ENCODE assay signal across 28 cellular contexts in genomic region chr2:174994381-174994780, GRCh38.
"Had no signal": no experiment of that assay in that cellular context is flagged by ENCODE, and none has a peak within 500 bp of the region (broad histone marks: within the 10 kb centered on the region; RNA-seq: fewer than 3 reads in every experiment).

No MANE protein-coding gene starts in this region.

- H3K4me1 Mint-ChIP-seq: stimulated activated effector memory CD8-positive, alpha-beta T cell treated with anti-CD3 and anti-CD28 coated beads, Interleukin-12 subunit alpha, Interleukin-12 subunit beta, amount 100 ng/mL, for 72 hours; stimulated activated memory B cell treated with anti-CD40 and anti-IgM and Interleukin-4, amounts not matched to agents 10 μg/mL and 1 μg/mL and 100 μg/mL, for 72 hours had no signal

- H3K4me3 ChIP-seq: stomach, suprapubic skin, testis, thoracic aorta, thyroid gland, tibial artery, tibial nerve, transverse colon, upper lobe of left lung, upper lobe of right lung, uterus, vagina had no signal

- H3K4me1 ChIP-seq: testis, upper lobe of right lung, uterus had no signal

- H3K36me3 ChIP-seq: stomach, suprapubic skin, thoracic aorta, thyroid gland, tibial artery, tibial nerve, transverse colon, upper lobe of left lung, upper lobe of right lung, uterus, vagina had no signal

- H3K4me3 Mint-ChIP-seq: stimulated activated effector memory CD8-positive, alpha-beta T cell treated with anti-CD3 and anti-CD28 coated beads, Interleukin-12 subunit alpha, Interleukin-12 subunit beta, amount 100 ng/mL, for 72 hours; stimulated activated memory B cell treated with anti-CD40 and anti-IgM and Interleukin-4, amounts not matched to agents 10 μg/mL and 1 μg/mL and 100 μg/mL, for 72 hours; stimulated activated naive B cell treated with anti-CD40 and anti-IgM and Interleukin-4, amounts not matched to agents 10 μg/mL and 1 μg/mL and 100 μg/mL, for 72 hours; stimulated activated naive CD8-positive, alpha-beta T cell treated with anti-CD3 and anti-CD28 coated beads, Interleukin-15, amount 100 ng/mL, for 72 hours; stimulated activated naive CD8-positive, alpha-beta T cell treated with anti-CD3 and anti-CD28 coated beads, Interleukin-15, Interleukin-2, amounts not matched to agents 100 ng/mL and 50 ng/mL, for 24 hours; type B pancreatic cell had no signal

- H3K9me3 ChIP-seq: stomach, suprapubic skin, testis, thoracic aorta, thyroid gland, tibial artery, tibial nerve, transverse colon, upper lobe of left lung, upper lobe of right lung, uterus, vagina had no signal

- H3K27ac ChIP-seq: stomach, suprapubic skin, testis, thoracic aorta, thyroid gland, tibial artery, tibial nerve, transverse colon, upper lobe of left lung, upper lobe of right lung, uterus, vagina had no signal

- H3K27ac Mint-ChIP-seq: stimulated activated effector memory CD8-positive, alpha-beta T cell treated with anti-CD3 and anti-CD28 coated beads, Interleukin-12 subunit alpha, Interleukin-12 subunit beta, amount 100 ng/mL, for 72 hours; stimulated activated memory B cell treated with anti-CD40 and anti-IgM and Interleukin-4, amounts not matched to agents 10 μg/mL and 1 μg/mL and 100 μg/mL, for 72 hours; stimulated activated naive B cell treated with anti-CD40 and anti-IgM and Interleukin-4, amounts not matched to agents 10 μg/mL and 1 μg/mL and 100 μg/mL, for 72 hours; stimulated activated naive CD8-positive, alpha-beta T cell treated with anti-CD3 and anti-CD28 coated beads, Interleukin-15, amount 100 ng/mL, for 72 hours; stimulated activated naive CD8-positive, alpha-beta T cell treated with anti-CD3 and anti-CD28 coated beads, Interleukin-15, Interleukin-2, amounts not matched to agents 100 ng/mL and 50 ng/mL, for 24 hours; type B pancreatic cell had no signal

- H3K27me3 Mint-ChIP-seq: stimulated activated memory B cell treated with anti-CD40 and anti-IgM and Interleukin-4, amounts not matched to agents 10 μg/mL and 1 μg/mL and 100 μg/mL, for 72 hours; type B pancreatic cell had no signal

- DNase-seq: stimulated activated CD4-positive, alpha-beta T cell treated with anti-CD3 and anti-CD28 coated beads, Interleukin-2, amount 100 ng/mL, for 48 hours; stimulated activated CD4-positive, alpha-beta T cell treated with anti-CD3 and anti-CD28 coated beads, Interleukin-4, amount 100 ng/mL, for 1 hour; stimulated activated CD4-positive, alpha-beta T cell treated with anti-CD3 and anti-CD28 coated beads, Interleukin-4, amount 100 ng/mL, for 4 hours; stimulated activated CD8-positive, alpha-beta memory T cell treated with anti-CD3 and anti-CD28 coated beads, Interleukin-4, amount 100 ng/mL, for 48 hours; stimulated activated naive B cell treated with anti-CD40 and anti-IgM and Interleukin-4, amounts not matched to agents 10 μg/mL and 1 μg/mL and 100 μg/mL, for 72 hours; stimulated activated naive CD4-positive, alpha-beta T cell; stimulated activated naive CD4-positive, alpha-beta T cell treated with Interleukin-2 at 50 U/mL for 16 hours; stimulated activated naive CD8-positive, alpha-beta T cell treated with anti-CD3 and anti-CD28 coated beads, Interleukin-15, amount 100 ng/mL, for 72 hours; stimulated activated naive CD8-positive, alpha-beta T cell treated with anti-CD3 and anti-CD28 coated beads, Interleukin-15, Interleukin-2, amounts not matched to agents 100 U/mL and 50 U/mL, for 24 hours; stomach; substantia nigra; testis; thyroid gland; tibial artery; transverse colon; trophoblast cell; upper lobe of left lung; upper lobe of right lung; uterus had no signal

- H3K9me3 Mint-ChIP-seq: stimulated activated effector memory CD8-positive, alpha-beta T cell treated with anti-CD3 and anti-CD28 coated beads, Interleukin-12 subunit alpha, Interleukin-12 subunit beta, amount 100 ng/mL, for 72 hours; stimulated activated memory B cell treated with anti-CD40 and anti-IgM and Interleukin-4, amounts not matched to agents 10 μg/mL and 1 μg/mL and 100 μg/mL, for 72 hours; stimulated activated naive B cell treated with anti-CD40 and anti-IgM and Interleukin-4, amounts not matched to agents 10 μg/mL and 1 μg/mL and 100 μg/mL, for 72 hours; stimulated activated naive CD8-positive, alpha-beta T cell treated with anti-CD3 and anti-CD28 coated beads, Interleukin-15, amount 100 ng/mL, for 72 hours; stimulated activated naive CD8-positive, alpha-beta T cell treated with anti-CD3 and anti-CD28 coated beads, Interleukin-15, Interleukin-2, amounts not matched to agents 100 ng/mL and 50 ng/mL, for 24 hours; type B pancreatic cell had no signal

- H3K27me3 ChIP-seq: stomach, suprapubic skin, testis, thyroid gland, tibial artery, tibial nerve, transverse colon, upper lobe of left lung, upper lobe of right lung, uterus, vagina had no signal

- H3K36me3 Mint-ChIP-seq: stimulated activated effector memory CD8-positive, alpha-beta T cell treated with anti-CD3 and anti-CD28 coated beads, Interleukin-12 subunit alpha, Interleukin-12 subunit beta, amount 100 ng/mL, for 72 hours; stimulated activated memory B cell treated with anti-CD40 and anti-IgM and Interleukin-4, amounts not matched to agents 10 μg/mL and 1 μg/mL and 100 μg/mL, for 72 hours; stimulated activated naive B cell treated with anti-CD40 and anti-IgM and Interleukin-4, amounts not matched to agents 10 μg/mL and 1 μg/mL and 100 μg/mL, for 72 hours had no signal

- FAIRE-seq: urothelium cell line had no signal

- ATAC-seq: stimulated activated effector memory CD8-positive, alpha-beta T cell treated with anti-CD3 and anti-CD28 coated beads, Interleukin-12 subunit alpha, Interleukin-12 subunit beta, amount 100 ng/mL, for 72 hours; stimulated activated memory B cell treated with anti-CD40 and anti-IgM and Interleukin-4, amounts not matched to agents 10 μg/mL and 1 μg/mL and 100 μg/mL, for 72 hours; stimulated activated naive B cell treated with anti-CD40 and anti-IgM and Interleukin-4, amounts not matched to agents 10 μg/mL and 1 μg/mL and 100 μg/mL, for 72 hours; stimulated activated naive CD8-positive, alpha-beta T cell treated with anti-CD3 and anti-CD28 coated beads, Interleukin-15, amount 100 ng/mL, for 72 hours; stimulated activated naive CD8-positive, alpha-beta T cell treated with anti-CD3 and anti-CD28 coated beads, Interleukin-15, Interleukin-2, amounts not matched to agents 100 U/mL and 50 U/mL, for 24 hours; upper lobe of right lung had no signal
